ENCODE assay signal across 8 cellular contexts in genomic region chr19:10471909-10472308, GRCh38. TPM values are rescaled to one million over a fixed set of nuclear protein-coding genes. Genes with fewer than 3 reads are reported as not detected.
DNase-seq lines count a peak whose midpoint lies in the region; ATAC-seq, FAIRE-seq and TF ChIP-seq lines count a peak whose summit lies in the region.

No MANE protein-coding gene starts in this region.

- intact Hi-C loops in OCI-LY7 (cut with micrococcal nuclease; ENCODE audit: unreplicated experiment), result no loop called here
- intact Hi-C loops in esophagus squamous epithelium (cut with DNase I), result no loop called here
- intact Hi-C loops in kidney (cut with DNase I), result no loop called here

- H3K36me3 ChIP-seq in BE2C (0 out of 2 replicates have a peak, but pooled peaks cover 5% of the 10 kb centered on the region), OCI-LY7 (ENCODE audit: insufficient read depth, low read length) (peaks cover 28% of the 10 kb centered on the region), esophagus squamous epithelium (peaks cover 0 to 10% (median 6%) of the 10 kb centered on the region in 3 donors), kidney (ENCODE audit: control insufficient read depth in 1 of 2, insufficient read depth in 2 of 2, low read length in 2 of 2) (no peaks in the 10 kb centered on the region)

- H3K27ac ChIP-seq in OCI-LY7 (ENCODE audit: low read depth, low read length, poor library complexity, severe bottlenecking) (no peak overlapping the region), esophagus squamous epithelium (no peak overlapping the region), kidney (ENCODE audit: low read depth in 2 of 2, low read length in 2 of 2) (no peak overlapping the region)

- CTCF ChIA-PET in OCI-LY7 (lab: Charles Lee; ENCODE audit: unreplicated experiment), result no interaction called here

- no peaks in the 10 kb centered on the region for H3K27me3 ChIP-seq in BE2C
- no peaks in the 10 kb centered on the region for H3K27me3 ChIP-seq in esophagus squamous epithelium

- no peaks in the 10 kb centered on the region for H3K79me2 ChIP-seq in OCI-LY7 (ENCODE audit: insufficient read depth, low read depth, low read length)

- no peak overlapping the region for H3K4me3 ChIP-seq in BE2C (ENCODE audit: low read depth, low read length)
- no peak overlapping the region for H3K4me3 ChIP-seq in OCI-LY7 (ENCODE audit: low read depth, low read length, poor library complexity, severe bottlenecking)
- no peak overlapping the region for H3K4me3 ChIP-seq in esophagus squamous epithelium
- no peak overlapping the region for H3K4me3 ChIP-seq in kidney (ENCODE audit: low read length in 2 of 2)

- peak; percentile 57 for TF ChIP-seq CTCF in BE2C (IDR thresholded peaks at IDR 0.05; ENCODE audit: low read depth, low read length)
- peak; percentile 30 for TF ChIP-seq CTCF in GM20000 (IDR thresholded peaks at IDR 0.05; ENCODE audit: extremely low read depth, missing control alignments)
- TF ChIP-seq CTCF in OCI-LY7 (conservative IDR thresholded peaks at IDR 0.05; ENCODE audit: low read length), result peak; percentile 77
- TF ChIP-seq CTCF in esophagus squamous epithelium (IDR thresholded peaks at IDR 0.05), result peak in 5 of 6 experiments; percentile 13 to 49 (median 23)
- TF ChIP-seq CTCF in kidney (IDR thresholded peaks at IDR 0.05; ENCODE audit: borderline replicate concordance, extremely low read depth, insufficient read depth), result no peak

- DNase-seq in BE2C (no peak), GM20000 (ENCODE audit: low spot score) (no peak), OCI-LY7 (ENCODE audit: low spot score) (peak; percentile 65), esophagus squamous epithelium (lab: John Stamatoyannopoulos, UW) (no peak), kidney (no peak), middle frontal gyrus (ENCODE audit: extremely low spot score, low spot score) (no peak)
- no peak for DNase-seq in stimulated activated naive CD4-positive, alpha-beta T cell (lab: John Stamatoyannopoulos, UW)

- WGBS in esophagus squamous epithelium, 2 donors, result 12 to 24% methylated on average over 6 of the region's 6 CpGs

- POLR2A ChIA-PET in OCI-LY7 (lab: Charles Lee), result interaction anchor here (0.6 to 0.7 kb wide), 2 partner anchors 34 to 230 kb away, joined by 3 to 5 read pairs; no protein-coding TSS in a partner anchor

- H3K9me3 ChIP-seq in BE2C (no peaks in the 10 kb centered on the region), OCI-LY7 (ENCODE audit: low read length) (no peaks in the 10 kb centered on the region), esophagus squamous epithelium (no peaks in the 10 kb centered on the region), kidney (ENCODE audit: control insufficient read depth in 1 of 2, low read length in 2 of 2) (no peaks in the 10 kb centered on the region)

- no peak for FAIRE-seq in kidney (lab: Jason Lieb, UNC)

- no peaks in the 10 kb centered on the region for H3K9me2 ChIP-seq in OCI-LY7 (ENCODE audit: insufficient read depth, low read length)

- H3K4me1 ChIP-seq in BE2C (no peaks in the 10 kb centered on the region), OCI-LY7 (ENCODE audit: insufficient read depth, low read length, poor library complexity, severe bottlenecking) (no peaks in the 10 kb centered on the region), esophagus squamous epithelium (no peaks in the 10 kb centered on the region), kidney (ENCODE audit: control insufficient read depth in 1 of 2, insufficient read depth in 1 of 2, low read depth in 1 of 2, low read length in 2 of 2) (no peaks in the 10 kb centered on the region)

- no peaks in the 10 kb centered on the region for H4K20me1 ChIP-seq in OCI-LY7 (ENCODE audit: insufficient read depth, low read length)

- BruUV-seq in OCI-LY7 (replicated peaks; lab: Mats Ljungman, UMichigan), result no TSS peak

- no peak overlapping the region for H3K9ac ChIP-seq in kidney (ENCODE audit: low read length in 2 of 2)

- H3K4me2 ChIP-seq in OCI-LY7 (ENCODE audit: low read length), result no peak overlapping the region

- ATAC-seq in HG02642 (IDR thresholded peaks at IDR 0.05; ENCODE audit: poor library complexity, unreplicated experiment), result no peak

- H2AFZ ChIP-seq in OCI-LY7 (ENCODE audit: low read length), result no peak overlapping the region

- TF ChIP-seq POLR2A in esophagus squamous epithelium (IDR thresholded peaks at IDR 0.05), result no peak

RNA-seq across cellular contexts. Expression of gene KEAP1, which starts 31.2 kb away (rescaled TPM):
- polyA plus RNA-seq in BE2C (2012; ENCODE audit: insufficient read depth, insufficient read length, low read depth), result 258 TPM
- total RNA-seq in OCI-LY7 (2014; rRNA removed; shearing (Covaris generic)), result 65.9 and 68.9 TPM in 2 replicates
- total RNA-seq in OCI-LY7 (2022) (64.9 and 93.5 TPM in 2 replicates), esophagus squamous epithelium (10 to 100 TPM; 66.2 to 86.9 (median 76.4) TPM), kidney (60.8 TPM)
- 79.4 TPM for polyA plus RNA-seq in kidney (ENCODE audit: insufficient read depth, low read depth, low replicate concordance)

RNA-seq across cellular contexts. Expression of gene S1PR5, which starts 45.3 kb away (rescaled TPM):
- polyA plus RNA-seq in BE2C (2012; ENCODE audit: insufficient read depth, insufficient read length, low read depth), result not detected
- not detected in 2 replicates for total RNA-seq in OCI-LY7 (2014; rRNA removed; shearing (Covaris generic))
- total RNA-seq in OCI-LY7 (2022) (not detected in 2 replicates), esophagus squamous epithelium (10 to 100 TPM in 3 of 4 donors, 1 to 10 TPM in 1; 8.9 to 27.2 (median 16.3) TPM), kidney (0.69 TPM)
- 0.84 TPM for polyA plus RNA-seq in kidney (ENCODE audit: insufficient read depth, low read depth, low replicate concordance)

RNA-seq across cellular contexts. Expression of gene PDE4A, which starts 51.6 kb away (rescaled TPM):
- polyA plus RNA-seq in BE2C (2012; ENCODE audit: insufficient read depth, insufficient read length, low read depth), result 7.6 TPM
- 9.4 and 16.4 TPM in 2 replicates for total RNA-seq in OCI-LY7 (2014; rRNA removed; shearing (Covaris generic))
- total RNA-seq in OCI-LY7 (2022) (42.4 and 45.1 TPM in 2 replicates), esophagus squamous epithelium (1 to 10 TPM in 3 of 4 donors, under 1 TPM in 1; 0.87 to 7.1 (median 2.3) TPM), kidney (17.5 TPM)
- 4.5 TPM for polyA plus RNA-seq in kidney (ENCODE audit: insufficient read depth, low read depth, low replicate concordance)
